16 cellular contexts compared by ENCODE assay signal in the genomic region with DNA sequence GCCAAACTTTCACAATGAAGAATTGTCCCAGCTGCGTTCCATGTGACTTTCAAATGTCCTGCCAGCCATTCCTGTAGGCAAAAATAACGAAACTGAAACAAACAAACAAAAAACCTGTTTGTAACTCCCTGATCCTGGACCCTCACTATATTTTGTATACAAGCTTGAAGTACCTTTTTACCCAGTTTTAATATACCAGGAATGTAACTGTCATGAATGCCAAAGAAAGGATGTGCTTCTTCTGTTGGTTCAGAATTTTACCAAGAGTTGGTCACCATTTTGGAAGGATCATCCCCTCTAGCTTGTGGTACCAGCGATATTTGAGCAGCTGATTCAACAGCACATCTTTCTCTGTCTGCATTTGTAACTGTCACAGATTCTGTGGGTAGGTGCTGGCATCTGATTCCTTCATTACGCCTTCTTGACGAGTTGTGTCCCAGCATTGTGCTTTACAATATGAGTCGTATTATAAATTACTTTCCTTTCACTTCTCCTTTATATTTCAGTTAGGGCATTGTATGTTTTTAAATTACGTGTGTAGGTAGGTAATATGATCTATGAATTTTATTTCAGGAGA.
"Had no signal": no experiment of that assay in that cellular context is flagged by ENCODE, and none has a peak within 500 bp of the region (broad histone marks: within the 10 kb centered on the region; RNA-seq: fewer than 3 reads in every experiment).

No MANE protein-coding gene starts in this region.

- H3K36me3 ChIP-seq: esophagus muscularis mucosa, neural progenitor cell, pancreas, stomach, thoracic aorta, upper lobe of right lung had no signal

- H3K4me2 ChIP-seq: neural progenitor cell had no signal

- H3K36me3 Mint-ChIP-seq: activated naive CD4-positive, alpha-beta T cell treated with anti-CD3 and anti-CD28 coated beads, Interleukin-2, amount 50 U/mL, for 24 hours; mesothelial cell of epicardium; neural progenitor cell had no signal

- H3K9me3 Mint-ChIP-seq: activated B cell treated with CpG ODN at 0.5 μM for 24 hours; activated naive CD4-positive, alpha-beta T cell treated with anti-CD3 and anti-CD28 coated beads, Interleukin-2, amount 50 U/mL, for 24 hours had no signal

- H3K27ac Mint-ChIP-seq: activated B cell treated with CpG ODN at 0.5 μM for 24 hours; activated CD4-positive, alpha-beta T cell treated with anti-CD3 and anti-CD28 coated beads, Interleukin-2, amount 10 ng/mL, durations not matched to agents 24 days and 14 days; activated CD8-positive, alpha-beta T cell treated with anti-CD3 and anti-CD28 coated beads, Interleukin-2, amount 10 ng/mL, durations not matched to agents 7 days and 5 days; activated naive CD4-positive, alpha-beta T cell treated with anti-CD3 and anti-CD28 coated beads, Interleukin-2, amount 50 U/mL, for 24 hours; mesothelial cell of epicardium; neural progenitor cell had no signal

- H3K4me1 Mint-ChIP-seq: activated B cell treated with CpG ODN at 0.5 μM for 24 hours; activated CD4-positive, alpha-beta T cell treated with anti-CD3 and anti-CD28 coated beads, Interleukin-2, amount 10 ng/mL, durations not matched to agents 24 days and 14 days; activated naive CD4-positive, alpha-beta T cell treated with anti-CD3 and anti-CD28 coated beads, Interleukin-2, amount 50 U/mL, for 24 hours; mesothelial cell of epicardium; neural progenitor cell had no signal

- H3K27ac ChIP-seq: esophagus muscularis mucosa, neural progenitor cell, pancreas, stomach, thoracic aorta, upper lobe of right lung had no signal

- H3K27me3 ChIP-seq: neural progenitor cell, pancreas had no signal

- H3K4me1 ChIP-seq: esophagus muscularis mucosa, neural progenitor cell, pancreas, stomach, upper lobe of right lung had no signal

- H3K9ac ChIP-seq: neural progenitor cell had no signal

- H3K4me3 ChIP-seq: esophagus muscularis mucosa, neural progenitor cell, pancreas, stomach, thoracic aorta, upper lobe of right lung had no signal

- FAIRE-seq: colon, endometrium, pancreas had no signal

- H3K9me3 ChIP-seq: pancreas, thoracic aorta, upper lobe of right lung had no signal

- DNase-seq: activated B cell treated with CpG ODN at 0.5 μM for 24 hours; activated CD8-positive, alpha-beta memory T cell treated with anti-CD3 and anti-CD28 coated beads, Interleukin-2, amount 50 U/mL, for 4 hours; activated effector memory CD4-positive, alpha-beta T cell treated with anti-CD3 and anti-CD28 coated beads, Interleukin-2, amount 50 U/mL, for 16 hours; amniotic stem cell; upper lobe of right lung had no signal

- H3K4me3 Mint-ChIP-seq: activated B cell treated with CpG ODN at 0.5 μM for 24 hours; activated CD4-positive, alpha-beta T cell treated with anti-CD3 and anti-CD28 coated beads, Interleukin-2, amount 10 ng/mL, durations not matched to agents 24 days and 14 days; activated CD8-positive, alpha-beta T cell treated with anti-CD3 and anti-CD28 coated beads, Interleukin-2, amount 10 ng/mL, durations not matched to agents 7 days and 5 days; activated naive CD4-positive, alpha-beta T cell treated with anti-CD3 and anti-CD28 coated beads, Interleukin-2, amount 50 U/mL, for 24 hours; mesothelial cell of epicardium; neural progenitor cell had no signal
